ENCODE assay signal across 8 cellular contexts in genomic region chr17:81511550-81511799, GRCh38. TPM values are rescaled to one million over a fixed set of nuclear protein-coding genes. Genes with fewer than 3 reads are reported as not detected.
DNase-seq lines count a peak whose midpoint lies in the region; ATAC-seq, FAIRE-seq and TF ChIP-seq lines count a peak whose summit lies in the region.

No MANE protein-coding gene starts in this region.

- H3K79me2 ChIP-seq in SU-DHL-6 (ENCODE audit: insufficient read depth, low read length), result peaks cover 24% of the 10 kb centered on the region

- H2AFZ ChIP-seq in SU-DHL-6 (ENCODE audit: low read depth, low read length, severe bottlenecking), result no peak overlapping the region

- no peak for ATAC-seq in GM21723 (IDR thresholded peaks at IDR 0.05; ENCODE audit: unreplicated experiment)
- ATAC-seq in HG02678 (IDR thresholded peaks at IDR 0.05; ENCODE audit: unreplicated experiment), result no peak

- DNase-seq in GM12891 (ENCODE audit: insufficient read length, low spot score) (no peak), fibroblast of pulmonary artery (ENCODE audit: low read depth) (peak; percentile 50), retinal pigment epithelial cell (ENCODE audit: low read depth) (no peak), DMS79 (lab: John Stamatoyannopoulos, UW) (no peak), CD1c-positive myeloid dendritic cell (ENCODE audit: extremely low spot score) (no peak)

- TF ChIP-seq CTCF in SU-DHL-6 (IDR thresholded peaks at IDR 0.05; ENCODE audit: insufficient read depth, low read length, poor library complexity, severe bottlenecking) (no peak), fibroblast of pulmonary artery (IDR thresholded peaks at IDR 0.05; ENCODE audit: low read length, missing control alignments) (no peak), retinal pigment epithelial cell (conservative IDR thresholded peaks at IDR 0.05; ENCODE audit: low read depth, low read length) (no peak)

- no peaks in the 10 kb centered on the region for H3K9me3 ChIP-seq in SU-DHL-6 (ENCODE audit: insufficient read depth, low read length)

- peak overlapping the region; percentile 94 for H3K9ac ChIP-seq in SU-DHL-6 (ENCODE audit: low read length)

- peak; percentile 41 for FAIRE-seq in GM12891 (lab: Jason Lieb, UNC)

- H3K27me3 ChIP-seq in SU-DHL-6 (ENCODE audit: low read length), result no peaks in the 10 kb centered on the region

- peak overlapping the region; percentile 82 for H3K27ac ChIP-seq in SU-DHL-6 (ENCODE audit: low read depth, low read length)

- TF ChIP-seq POLR2A in GM12891 (IDR thresholded peaks at IDR 0.05; ENCODE audit: low read depth, low read length), result 0 out of 2 replicates have a peak, but pooled peaks have one; percentile 10

- H3K36me3 ChIP-seq in SU-DHL-6 (ENCODE audit: low read length), result peaks cover 31% of the 10 kb centered on the region

- peaks cover 26% of the 10 kb centered on the region for H4K20me1 ChIP-seq in SU-DHL-6 (ENCODE audit: low read depth, low read length)

- H3K4me3 ChIP-seq in SU-DHL-6 (ENCODE audit: insufficient read depth, low read length, poor library complexity, severe bottlenecking) (peak overlapping the region; percentile 93), fibroblast of pulmonary artery (replicated peaks; ENCODE audit: low read depth, low read length) (peak overlapping the region; percentile 95), retinal pigment epithelial cell (ENCODE audit: low read length) (peak overlapping the region; percentile 97)

- no peaks in the 10 kb centered on the region for H3K9me2 ChIP-seq in SU-DHL-6 (replicated peaks; ENCODE audit: insufficient read depth, low read length)

- peaks cover 79% of the 10 kb centered on the region for H3F3A ChIP-seq in SU-DHL-6 (ENCODE audit: insufficient read depth)

- peak overlapping the region; percentile 74 for H3K4me2 ChIP-seq in SU-DHL-6 (ENCODE audit: low read depth, low read length, poor library complexity, severe bottlenecking)

TF ChIP-seq in GM12891, 5 proteins besides CTCF, POLR2A, EP300 and RAD21:
- TF ChIP-seq POU2F2 (IDR thresholded peaks at IDR 0.05; ENCODE audit: low read depth, low read length), result peak; percentile 46; the same call in 1 of the 2 replicates
- 0 out of 2 replicates have a peak, but pooled peaks have one; percentile 11 for TF ChIP-seq TAF1 (IDR thresholded peaks at IDR 0.05; ENCODE audit: low read depth, low read length)
- TF ChIP-seq SPI1 (IDR thresholded peaks at IDR 0.05; ENCODE audit: low read depth, low read length), result no peak
- no peak for TF ChIP-seq POLR2AphosphoS5 (IDR thresholded peaks at IDR 0.05; ENCODE audit: low read depth, low read length)
- no peak for TF ChIP-seq PAX5 (IDR thresholded peaks at IDR 0.05; ENCODE audit: insufficient read depth, low read length, severe bottlenecking)

RNA-seq across cellular contexts. Expression of gene ACTG1, which starts 1.1 kb away (rescaled TPM):
- polyA plus RNA-seq in GM12891 (2012; ENCODE audit: low read depth, missing spikeins), result 3,652 TPM

RNA-seq across cellular contexts. Expression of gene FSCN2, which starts 16.7 kb away (rescaled TPM):
- 1.5 TPM for polyA plus RNA-seq in GM12891 (2012; ENCODE audit: low read depth, missing spikeins)

RNA-seq across cellular contexts. Expression of gene FAAP100, which starts 40.7 kb away (rescaled TPM):
- polyA plus RNA-seq in GM12891 (2012; ENCODE audit: low read depth, missing spikeins), result 12.7 TPM
